ENCODE assay signal across 23 cellular contexts in genomic region chr15:48868018-48868417, GRCh38. TPM values are rescaled to one million over a fixed set of nuclear protein-coding genes. Genes with fewer than 3 reads are reported as not detected.
DNase-seq lines count a peak whose midpoint lies in the region; ATAC-seq and TF ChIP-seq lines count a peak whose summit lies in the region.
"Had no signal": no experiment of that assay in that cellular context is flagged by ENCODE, and none has a peak within 500 bp of the region (broad histone marks: within the 10 kb centered on the region; RNA-seq: fewer than 3 reads in every experiment).

No MANE protein-coding gene starts in this region.

- no peak for TF ChIP-seq CTCF in fibroblast of the aortic adventitia (IDR thresholded peaks at IDR 0.05; ENCODE audit: insufficient read depth, low read length)

- no peaks in the 10 kb centered on the region for H3K36me3 ChIP-seq in adipocyte (ENCODE audit: control insufficient read depth, insufficient read depth, low read length, severe bottlenecking)
- no peaks in the 10 kb centered on the region for H3K36me3 ChIP-seq in skeletal muscle satellite cell (ENCODE audit: insufficient read depth, low read length)
- H3K36me3 ChIP-seq: neutrophil, prostate gland had no signal

- no peak for ATAC-seq in effector memory CD8-positive, alpha-beta T cell (replicated peaks)
- no peak for ATAC-seq in HG02938 (IDR thresholded peaks at IDR 0.05; ENCODE audit: unreplicated experiment)
- ATAC-seq: CD8-positive, alpha-beta T cell; left colon; stimulated activated naive CD8-positive, alpha-beta T cell treated with anti-CD3 and anti-CD28 coated beads, Interleukin-15, Interleukin-2, amounts not matched to agents 100 U/mL and 50 U/mL, for 24 hours had no signal

- DNase-seq in SIG-M5 treated with dmso at 0.1 percent for 504 hours (lab: John Stamatoyannopoulos, UW; ENCODE audit: unreplicated experiment), result peak; percentile 31
- no peak for DNase-seq in SIG-M5 (lab: John Stamatoyannopoulos, UW)
- peak; percentile 45 for DNase-seq in adipocyte (ENCODE audit: low read depth)
- DNase-seq in fibroblast of the aortic adventitia (ENCODE audit: low read depth), result peak; percentile 22
- no peak for DNase-seq in effector memory CD8-positive, alpha-beta T cell
- no peak for DNase-seq in AML-193 (lab: John Stamatoyannopoulos, UW)
- DNase-seq: 8988T; activated CD4-positive, alpha-beta T cell treated with anti-CD3 and anti-CD28 coated beads for 4 hours; activated effector memory CD4-positive, alpha-beta T cell treated with anti-CD3 and anti-CD28 coated beads, Interleukin-2, amount 50 U/mL, for 16 hours; activated T-cell treated with anti-CD3 and anti-CD28 coated beads, Interleukin-2, amount 50 U/mL, for 1 hour; CD8-positive, alpha-beta T cell; cerebellar nuclear complex; DMS 273 treated with DMSO at 0.1 percent for 48 hours; GOT3; left colon; mesendoderm; stimulated activated naive CD8-positive, alpha-beta T cell treated with anti-CD3 and anti-CD28 coated beads, Interleukin-15, Interleukin-2, amounts not matched to agents 100 U/mL and 50 U/mL, for 24 hours; testis had no signal

- H3K36me3 Mint-ChIP-seq in effector memory CD8-positive, alpha-beta T cell (ENCODE audit: insufficient read depth), result no peaks in the 10 kb centered on the region
- H3K36me3 Mint-ChIP-seq: CD8-positive, alpha-beta T cell; IgD-negative memory B cell had no signal

- no peaks in the 10 kb centered on the region for H3K9me3 Mint-ChIP-seq in effector memory CD8-positive, alpha-beta T cell
- H3K9me3 Mint-ChIP-seq: CD8-positive, alpha-beta T cell; IgD-negative memory B cell had no signal

- H3K9me3 ChIP-seq in adipocyte (ENCODE audit: control insufficient read depth, low read length), result no peaks in the 10 kb centered on the region
- H3K9me3 ChIP-seq in skeletal muscle satellite cell (replicated peaks; ENCODE audit: low read length), result no peaks in the 10 kb centered on the region
- H3K9me3 ChIP-seq: neutrophil, prostate gland, testis had no signal

- H3K27me3 ChIP-seq in adipocyte (replicated peaks; ENCODE audit: control insufficient read depth, insufficient read depth, low read length) (no peaks in the 10 kb centered on the region), skeletal muscle satellite cell (ENCODE audit: control insufficient read depth, insufficient read depth, low read length) (no peaks in the 10 kb centered on the region)
- H3K27me3 ChIP-seq: neutrophil, testis had no signal

- H3K4me1 Mint-ChIP-seq in effector memory CD8-positive, alpha-beta T cell (ENCODE audit: low read depth in 2 of 2), result no peaks in the 10 kb centered on the region
- H3K4me1 Mint-ChIP-seq: IgD-negative memory B cell had no signal

- H3K4me1 ChIP-seq in adipocyte (ENCODE audit: control insufficient read depth, insufficient read depth, low read length), result peaks cover 37% of the 10 kb centered on the region
- peaks cover 35% of the 10 kb centered on the region for H3K4me1 ChIP-seq in skeletal muscle satellite cell (ENCODE audit: control insufficient read depth, insufficient read depth, low read length)
- H3K4me1 ChIP-seq: prostate gland, testis had no signal

- H3K27me3 Mint-ChIP-seq in effector memory CD8-positive, alpha-beta T cell, result peaks cover 43 to 58% of the 10 kb centered on the region in 2 donors

- peak overlapping the region; percentile 11 for H3K9ac ChIP-seq in adipocyte (ENCODE audit: low read length)
- no peak overlapping the region for H3K9ac ChIP-seq in skeletal muscle satellite cell (ENCODE audit: low read depth, low read length)

- H3K4me2 ChIP-seq in skeletal muscle satellite cell (ENCODE audit: low read length), result peak overlapping the region; percentile 27

- H3K27ac Mint-ChIP-seq in effector memory CD8-positive, alpha-beta T cell, result no peak overlapping the region
- H3K27ac Mint-ChIP-seq: CD8-positive, alpha-beta T cell; IgD-negative memory B cell had no signal

- H3K4me3 ChIP-seq in adipocyte (ENCODE audit: low read length) (no peak overlapping the region), fibroblast of the aortic adventitia (ENCODE audit: low read depth, low read length) (no peak overlapping the region), skeletal muscle satellite cell (ENCODE audit: low read length) (no peak overlapping the region)
- H3K4me3 ChIP-seq: prostate gland, testis had no signal

- no peak overlapping the region for H3K4me3 Mint-ChIP-seq in effector memory CD8-positive, alpha-beta T cell
- H3K4me3 Mint-ChIP-seq: CD8-positive, alpha-beta T cell; IgD-negative memory B cell had no signal

RNA-seq across cellular contexts. Expression of gene EID1, which starts 9.9 kb away (rescaled TPM):
- 253 and 674 TPM in 2 replicates for total RNA-seq in fibroblast of the aortic adventitia (ENCODE audit: low replicate concordance)
- 212 and 295 TPM in 2 replicates for total RNA-seq in skeletal muscle satellite cell (2012; rRNA removed)

RNA-seq across cellular contexts. Expression of gene CEP152, which starts 57.1 kb away (rescaled TPM):
- 11.1 and 14.4 TPM in 2 replicates for total RNA-seq in fibroblast of the aortic adventitia (ENCODE audit: low replicate concordance)
- 7.4 and 7.6 TPM in 2 replicates for total RNA-seq in skeletal muscle satellite cell (2012; rRNA removed)

Comparison
In these comparisons a context has a peak if more than half of its experiments do, and no peak if none do; other contexts are left out.
1. DNase-seq: peak in SIG-M5 treated with dmso at 0.1 percent for 504 hours (single experiment), adipocyte (single experiment) and fibroblast of the aortic adventitia (single experiment); none in SIG-M5 (single experiment), effector memory CD8-positive, alpha-beta T cell (0 of 3) and AML-193 (0 of 2).